Comparison of ENCODE assay signal across 8 cellular contexts in the genomic region with DNA sequence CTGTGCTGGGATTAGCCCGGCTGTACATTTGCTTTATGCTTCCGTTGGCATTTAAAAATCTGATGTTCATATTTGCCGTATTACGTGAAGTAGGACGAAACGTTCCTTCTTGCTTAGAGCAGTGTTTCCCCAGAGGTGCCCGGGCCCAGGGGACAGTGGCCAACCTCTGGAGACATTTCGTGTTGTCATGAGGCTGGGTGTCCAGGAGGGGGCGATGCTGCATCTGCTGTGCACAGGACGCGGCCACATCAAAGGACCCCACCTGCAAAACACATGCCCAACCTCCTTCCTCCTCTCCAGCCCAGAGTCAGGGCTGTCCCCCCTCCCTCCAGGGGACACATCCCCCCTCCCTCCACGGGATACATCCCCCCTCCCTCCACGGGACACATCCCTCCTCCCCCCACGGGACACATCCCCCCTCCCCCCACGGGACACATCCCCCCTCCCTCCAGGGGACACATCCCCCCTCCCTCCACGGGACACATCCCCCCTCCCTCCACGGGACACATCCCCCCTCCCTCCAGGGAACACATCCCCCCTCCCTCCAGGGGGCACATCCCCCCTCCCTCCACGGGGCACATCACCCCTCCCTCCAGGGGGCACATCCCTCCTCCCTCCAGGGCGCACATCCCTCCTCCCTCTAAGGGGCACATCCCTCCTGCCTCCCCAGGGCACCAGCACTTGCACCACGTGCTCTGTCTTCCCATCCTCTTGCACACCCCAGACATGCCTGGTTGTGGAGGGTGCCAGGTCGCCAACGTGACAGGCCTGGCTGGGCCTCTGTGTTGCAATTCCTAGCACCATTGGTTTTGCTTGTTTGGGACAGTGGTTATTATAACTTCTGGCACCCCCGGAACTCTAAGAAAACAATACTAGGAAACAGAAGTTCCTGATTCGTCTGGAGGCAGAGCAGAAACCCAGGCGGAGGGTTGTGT. TPM values are rescaled to one million over a fixed set of nuclear protein-coding genes. Genes with fewer than 3 reads are reported as not detected.
DNase-seq lines count a peak whose midpoint lies in the region; ATAC-seq and TF ChIP-seq lines count a peak whose summit lies in the region.

No MANE protein-coding gene starts in this region.

- no peaks in the 10 kb centered on the region for H3K79me2 ChIP-seq in GM23248 (ENCODE audit: insufficient read depth)
- H3K79me2 ChIP-seq in mammary epithelial cell (ENCODE audit: insufficient read depth, low read length): no peaks in the 10 kb centered on the region

- ATAC-seq in CD4-positive, CD25-positive, alpha-beta regulatory T cell (ENCODE audit: low read depth in 2 of 2): peak; percentile 91 to 96
- no peak for ATAC-seq in HG03565 (IDR thresholded peaks at IDR 0.05; ENCODE audit: unreplicated experiment)

- H3K27ac Mint-ChIP-seq in CD4-positive, CD25-positive, alpha-beta regulatory T cell: peak overlapping the region in 2 of 3 donors; percentile 60 to 66

- H3K9me3 Mint-ChIP-seq in CD4-positive, CD25-positive, alpha-beta regulatory T cell: peaks cover 0 to 3% (median 0%) of the 10 kb centered on the region in 7 donors

- peak overlapping the region; percentile 80 to 86 (median 82) for H3K4me3 Mint-ChIP-seq in CD4-positive, CD25-positive, alpha-beta regulatory T cell

- peak; percentile 73 for TF ChIP-seq CTCF in WI38 (IDR thresholded peaks at IDR 0.05; ENCODE audit: low read depth, low read length)
- TF ChIP-seq CTCF in mammary epithelial cell (conservative IDR thresholded peaks at IDR 0.05 in 1 of 2, IDR thresholded peaks at IDR 0.05 in 1 of 2; ENCODE audit: extremely low read depth in 1 of 2, insufficient read depth in 1 of 2, low read depth in 1 of 2, low read length in 2 of 2): peak; percentile 76 to 95

- WGBS in GM23248 (ENCODE audit: low coverage in 1 of 2, low lambda C conversion rate in 2 of 2, missing lambda C conversion rate in 2 of 2), 2 experiments: 8 to 13% methylated on average over 18 to 25 of the region's 25 CpGs
- 15% methylated on average over 14 of the region's 25 CpGs for WGBS in mammary epithelial cell (ENCODE audit: low coverage, missing lambda C conversion rate)

- no peaks in the 10 kb centered on the region for H3K27me3 ChIP-seq in CD4-positive, CD25-positive, alpha-beta regulatory T cell (ENCODE audit: control insufficient read depth, insufficient read depth, low read length)
- H3K27me3 ChIP-seq in GM23248 (replicated peaks; ENCODE audit: insufficient read depth) (no peaks in the 10 kb centered on the region), mammary epithelial cell (ENCODE audit: insufficient read depth, low read length) (no peaks in the 10 kb centered on the region)

- no peak overlapping the region for H3K4me3 ChIP-seq in CD4-positive, CD25-positive, alpha-beta regulatory T cell (ENCODE audit: low read depth, low read length)
- H3K4me3 ChIP-seq in GM23248 (no peak overlapping the region), WI38 (ENCODE audit: low read depth, low read length) (no peak overlapping the region), mammary epithelial cell (replicated peaks in 1 of 3; ENCODE audit: insufficient read depth in 1 of 3, low read depth in 2 of 3, low read length in 3 of 3) (no peak overlapping the region)

- in situ Hi-C loops in GM23248 (cut with MboI): no loop called here
- in situ Hi-C loops in mammary epithelial cell (cut with MboI; ENCODE audit: low sequenced_read_pairs in 2 of 2): no loop called here

- BruUV-seq in mammary epithelial cell (replicated peaks; lab: Mats Ljungman, UMichigan): no TSS peak

- H4K20me1 ChIP-seq in GM23248 (ENCODE audit: insufficient read depth) (no peaks in the 10 kb centered on the region), mammary epithelial cell (ENCODE audit: insufficient read depth, low read length) (peaks cover 5% of the 10 kb centered on the region)

- intact Hi-C loops in mammary epithelial cell (cut with micrococcal nuclease): loop anchor here (1.0 to 2.0 kb wide), 6 partner anchors 20 to 409 kb away; no protein-coding TSS in a partner anchor

- H3K9me2 ChIP-seq in GM23248 (ENCODE audit: insufficient read depth): no peaks in the 10 kb centered on the region

- H3F3A ChIP-seq in GM23248 (ENCODE audit: insufficient read depth): peaks cover 34% of the 10 kb centered on the region

- H3K9ac ChIP-seq in GM23248 (peak overlapping the region; percentile 31; the same call in 1 of the 2 replicates), mammary epithelial cell (ENCODE audit: insufficient read depth, low read length) (no peak overlapping the region)

- peaks cover 3% of the 10 kb centered on the region for H3K36me3 Mint-ChIP-seq in CD4-positive, CD25-positive, alpha-beta regulatory T cell

- H3K27ac ChIP-seq in CD4-positive, CD25-positive, alpha-beta regulatory T cell (ENCODE audit: insufficient read depth, low read length, poor library complexity, severe bottlenecking): no peak overlapping the region
- H3K27ac ChIP-seq in GM23248: peak overlapping the region; percentile 62
- no peak overlapping the region for H3K27ac ChIP-seq in mammary epithelial cell (ENCODE audit: insufficient read depth, low read depth, low read length)

- CTCF ChIA-PET in mammary epithelial cell (lab: Charles Lee; ENCODE audit: low non-redundant PET): no interaction called here

- peaks cover 6% of the 10 kb centered on the region for H3K4me1 ChIP-seq in CD4-positive, CD25-positive, alpha-beta regulatory T cell (ENCODE audit: control insufficient read depth, insufficient read depth, low read length, poor library complexity, severe bottlenecking)
- H3K4me1 ChIP-seq in GM23248 (ENCODE audit: insufficient read depth) (peaks cover 40% of the 10 kb centered on the region), mammary epithelial cell (ENCODE audit: insufficient read depth, low read length) (peaks cover 30% of the 10 kb centered on the region)

- H3K4me1 Mint-ChIP-seq in CD4-positive, CD25-positive, alpha-beta regulatory T cell: peaks cover 5 to 23% (median 13%) of the 10 kb centered on the region in 4 donors

- peak; percentile 75 to 90 (median 85) for DNase-seq in CD4-positive, CD25-positive, alpha-beta regulatory T cell
- DNase-seq in GM23248 (peak; percentile 97), NCI-H2029 treated with DMSO at 0.1 percent for 48 hours (lab: John Stamatoyannopoulos, UW) (peak; percentile 18), mammary epithelial cell (peak; percentile 75), islet precursor cell (peak; percentile 91)
- DNase-seq in stimulated activated CD4-positive, alpha-beta T cell treated with anti-CD3 and anti-CD28 coated beads, Interleukin-1b, Interleukin-23, amount 100 ng/mL, for 24 hours (ENCODE audit: low read depth in 4 of 4, low spot score in 1 of 4): peak; percentile 74 to 83 (median 80)

- no peak overlapping the region for H2AFZ ChIP-seq in GM23248
- H2AFZ ChIP-seq in mammary epithelial cell (ENCODE audit: low read depth, low read length): no peak overlapping the region

- no peaks in the 10 kb centered on the region for H3K9me3 ChIP-seq in CD4-positive, CD25-positive, alpha-beta regulatory T cell (ENCODE audit: control insufficient read depth in 2 of 2, low read length in 2 of 2)
- no peaks in the 10 kb centered on the region for H3K9me3 ChIP-seq in GM23248 (ENCODE audit: low read depth)
- H3K9me3 ChIP-seq in mammary epithelial cell (replicated peaks; ENCODE audit: insufficient read depth, low read length): no peaks in the 10 kb centered on the region

- no peaks in the 10 kb centered on the region for H3K36me3 ChIP-seq in CD4-positive, CD25-positive, alpha-beta regulatory T cell (ENCODE audit: control insufficient read depth, insufficient read depth, low read length)
- H3K36me3 ChIP-seq in GM23248 (ENCODE audit: low read depth): peaks cover 7% of the 10 kb centered on the region; the same call in 1 of the 2 replicates
- H3K36me3 ChIP-seq in mammary epithelial cell (ENCODE audit: insufficient read depth, low read length): peaks cover 3% of the 10 kb centered on the region

- dilution Hi-C loops in mammary epithelial cell (cut with HindIII; ENCODE audit: low sequenced_read_pairs): no loop called here

- H3K4me2 ChIP-seq in GM23248 (ENCODE audit: unreplicated experiment) (no peak overlapping the region), mammary epithelial cell (ENCODE audit: insufficient read depth, low read depth, low read length) (no peak overlapping the region)

- H3K27me3 Mint-ChIP-seq in CD4-positive, CD25-positive, alpha-beta regulatory T cell: peaks cover 4% of the 10 kb centered on the region

RNA-seq across cellular contexts. Expression of a gene that starts 46.7 kb away (rescaled TPM):
- 2.8 TPM for total RNA-seq in CD4-positive, CD25-positive, alpha-beta regulatory T cell
- polyA plus RNA-seq in CD4-positive, CD25-positive, alpha-beta regulatory T cell: under 1 TPM in 2 of 4 donors, not detected in 2; 0.29 to 0.34 TPM
- 998 and 1,035 TPM in 2 replicates for total RNA-seq in GM23248 (2014; rRNA removed; shearing (Covaris generic))
- polyA plus RNA-seq in GM23248 (2016; fragmentation: Nextera tagmentation; extraction: Ambion mirVana) (822 and 865 TPM in 2 replicates), mammary epithelial cell (196 TPM)
- total RNA-seq in mammary epithelial cell: 100 to 1,000 TPM; 221 to 311 TPM
- polyA minus RNA-seq in mammary epithelial cell: 53.3 TPM

RNA-seq across cellular contexts. Expression of a gene that starts 58.2 kb away (rescaled TPM):
- 1.3 TPM for total RNA-seq in CD4-positive, CD25-positive, alpha-beta regulatory T cell
- polyA plus RNA-seq in CD4-positive, CD25-positive, alpha-beta regulatory T cell: under 1 TPM in 3 of 4 donors, not detected in 1; 0.02 to 0.11 (median 0.10) TPM
- 7.7 TPM in 1 of 2 replicates, not detected in the other for total RNA-seq in GM23248 (2014; rRNA removed; shearing (Covaris generic))
- polyA plus RNA-seq in GM23248 (2016; fragmentation: Nextera tagmentation; extraction: Ambion mirVana): 6.8 and 8.2 TPM in 2 replicates
- total RNA-seq in mammary epithelial cell: 10 to 100 TPM in 1 of 2 donors, 1 to 10 TPM in 1; 4.2 to 19.0 TPM
- 8.6 TPM for polyA plus RNA-seq in mammary epithelial cell
- polyA minus RNA-seq in mammary epithelial cell: 4.3 TPM

Comparison
In these comparisons a context has a peak if more than half of its experiments do, and no peak if none do; other contexts are left out.
1. DNase-seq: peak in every context shown above with its lines; median percentile 97 in GM23248; 91 in islet precursor cell; 85 in CD4-positive, CD25-positive, alpha-beta regulatory T cell; 80 in stimulated activated CD4-positive, alpha-beta T cell treated with anti-CD3 and anti-CD28 coated beads, Interleukin-1b, Interleukin-23, amount 100 ng/mL, for 24 hours; 75 in mammary epithelial cell; 18 in NCI-H2029 treated with DMSO at 0.1 percent for 48 hours.
2. RNA of a gene that starts 46.7 kb away (total RNA-seq): 998 to 1,035 TPM in GM23248 and 221 to 311 TPM in mammary epithelial cell; 2.8 TPM in CD4-positive, CD25-positive, alpha-beta regulatory T cell (single experiment); every median in the first group is over 10 times any median in the second.